10 cellular contexts compared by ENCODE assay signal in genomic region chr1:228079013-228079412, GRCh38.
"Had no signal": no experiment of that assay in that cellular context is flagged by ENCODE, and none has a peak within 500 bp of the region (broad histone marks: within the 10 kb centered on the region; RNA-seq: fewer than 3 reads in every experiment).

No MANE protein-coding gene starts in this region.

- H3K4me3 Mint-ChIP-seq: activated CD4-positive, alpha-beta memory T cell treated with anti-CD3 and anti-CD28 coated beads, Interleukin-2, amount 10 ng/mL, durations not matched to agents 7 days and 5 days had no signal

- H3K4me3 ChIP-seq: esophagus muscularis mucosa, lung, mucosa of descending colon, SJSA1, tibial nerve had no signal

- ATAC-seq: activated naive CD4-positive, alpha-beta T cell treated with anti-CD3 and anti-CD28 coated beads, Interleukin-2, amount 50 U/mL, for 72 hours; mucosa of descending colon; naive thymus-derived CD8-positive, alpha-beta T cell had no signal

- H3K27me3 ChIP-seq: esophagus muscularis mucosa, SJSA1, tibial nerve had no signal

- H3K27ac Mint-ChIP-seq: activated CD4-positive, alpha-beta memory T cell treated with anti-CD3 and anti-CD28 coated beads, Interleukin-2, amount 10 ng/mL, durations not matched to agents 7 days and 5 days; activated naive CD4-positive, alpha-beta T cell treated with anti-CD3 and anti-CD28 coated beads, Interleukin-2, amount 50 U/mL, for 72 hours had no signal

- DNase-seq: activated CD4-positive, alpha-beta memory T cell treated with anti-CD3 and anti-CD28 coated beads, Interleukin-2, amount 10 ng/mL, durations not matched to agents 7 days and 5 days; activated CD4-positive, alpha-beta T cell treated with anti-CD3 and anti-CD28 coated beads for 1 hour; hypothalamus; mucosa of descending colon; naive thymus-derived CD8-positive, alpha-beta T cell had no signal

- H3K27me3 Mint-ChIP-seq: activated CD4-positive, alpha-beta memory T cell treated with anti-CD3 and anti-CD28 coated beads, Interleukin-2, amount 10 ng/mL, durations not matched to agents 7 days and 5 days; naive thymus-derived CD8-positive, alpha-beta T cell had no signal

- H3K9me3 ChIP-seq: esophagus muscularis mucosa, mucosa of descending colon, SJSA1, tibial nerve had no signal

- H3K36me3 ChIP-seq: esophagus muscularis mucosa, tibial nerve had no signal

- H3K9me3 Mint-ChIP-seq: activated CD4-positive, alpha-beta memory T cell treated with anti-CD3 and anti-CD28 coated beads, Interleukin-2, amount 10 ng/mL, durations not matched to agents 7 days and 5 days; activated naive CD4-positive, alpha-beta T cell treated with anti-CD3 and anti-CD28 coated beads, Interleukin-2, amount 50 U/mL, for 72 hours; naive thymus-derived CD8-positive, alpha-beta T cell had no signal

- H3K27ac ChIP-seq: esophagus muscularis mucosa, SJSA1, tibial nerve had no signal
